8 cellular contexts compared by ENCODE assay signal in genomic region chr10:35643976-35644799, GRCh38. TPM values are rescaled to one million over a fixed set of nuclear protein-coding genes. Genes with fewer than 3 reads are reported as not detected.
DNase-seq lines count a peak whose midpoint lies in the region; ATAC-seq and TF ChIP-seq lines count a peak whose summit lies in the region.

No MANE protein-coding gene starts in this region.

- H3K4ac ChIP-seq in neuronal stem cell (ENCODE audit: low read length) = no peak overlapping the region

- CTCF ChIA-PET in CD8-positive, alpha-beta memory T cell (lab: Charles Lee) = interaction anchor here (1.9 kb wide), 1 partner anchor 9 kb away, joined by 7 read pairs; no protein-coding TSS in a partner anchor

- H2BK120ac ChIP-seq in neuronal stem cell (ENCODE audit: low read depth, low read length) = no peak overlapping the region

- peaks cover 6% of the 10 kb centered on the region for H3K27me3 ChIP-seq in CD8-positive, alpha-beta memory T cell (ENCODE audit: insufficient read depth, low read length, poor library complexity, severe bottlenecking)
- peaks cover 0 to 56% (median 4%) of the 10 kb centered on the region in 3 experiments for H3K27me3 ChIP-seq in neuronal stem cell (ENCODE audit: control insufficient read depth in 3 of 3, insufficient read depth in 3 of 3, low read depth in 1 of 3, low read length in 3 of 3)

- H2BK12ac ChIP-seq in neuronal stem cell (ENCODE audit: low read length) = no peak overlapping the region

- H4K8ac ChIP-seq in neuronal stem cell (ENCODE audit: low read depth, low read length) = no peak overlapping the region

- H3K18ac ChIP-seq in neuronal stem cell (ENCODE audit: low read length) = no peak overlapping the region

- peak overlapping the region in 5 of 8 donors; percentile 3 to 89 (median 14) for H3K27ac Mint-ChIP-seq in CD8-positive, alpha-beta memory T cell
- peak overlapping the region; percentile 73 for H3K27ac Mint-ChIP-seq in endothelial cell (ENCODE audit: unreplicated experiment)

- H3K23ac ChIP-seq in neuronal stem cell (ENCODE audit: low read depth, low read length, poor library complexity) = no peak overlapping the region

- H3K9me3 ChIP-seq in CD8-positive, alpha-beta memory T cell (ENCODE audit: low read length) = no peaks in the 10 kb centered on the region
- peaks cover 4% of the 10 kb centered on the region in 2 donors for H3K9me3 ChIP-seq in neuronal stem cell (replicated peaks in 1 of 2; ENCODE audit: control insufficient read depth in 2 of 2, insufficient read depth in 1 of 2, low read depth in 1 of 2, low read length in 2 of 2)

- no peak overlapping the region for H2AK5ac ChIP-seq in neuronal stem cell (ENCODE audit: low read depth, low read length)

- no CpG with 5 or more reads among the region's 16 CpGs for WGBS in neuronal stem cell (ENCODE audit: extremely low coverage in 2 of 2, insufficient read length in 2 of 2, insufficient replicate concordance in 1 of 2), 2 donors

- peak overlapping the region; percentile 73 to 93 (median 82) for H3K4me3 Mint-ChIP-seq in CD8-positive, alpha-beta memory T cell
- peak overlapping the region; percentile 95 for H3K4me3 Mint-ChIP-seq in endothelial cell (ENCODE audit: unreplicated experiment)

- H3K14ac ChIP-seq in neuronal stem cell (ENCODE audit: low read length) = no peak overlapping the region

- H3K27me3 Mint-ChIP-seq in CD8-positive, alpha-beta memory T cell = peaks cover 5 to 25% of the 10 kb centered on the region in 2 donors
- H3K27me3 Mint-ChIP-seq in endothelial cell (ENCODE audit: unreplicated experiment) = peaks cover 11% of the 10 kb centered on the region

- H3K79me1 ChIP-seq in neuronal stem cell (ENCODE audit: low read depth, low read length) = peaks cover 8% of the 10 kb centered on the region

- no peak overlapping the region for H3K9ac ChIP-seq in neuronal stem cell (ENCODE audit: low read depth, low read length, poor library complexity)

- peaks cover 16 to 34% (median 18%) of the 10 kb centered on the region in 3 donors for H3K4me1 Mint-ChIP-seq in CD8-positive, alpha-beta memory T cell
- H3K4me1 Mint-ChIP-seq in endothelial cell (ENCODE audit: unreplicated experiment) = peaks cover 12% of the 10 kb centered on the region

- H2AFZ ChIP-seq in neuronal stem cell (ENCODE audit: low read length) = peak overlapping the region; percentile 98

- H3K9me3 Mint-ChIP-seq in CD8-positive, alpha-beta memory T cell = peaks cover 0 to 2% (median 0%) of the 10 kb centered on the region in 5 donors
- no peaks in the 10 kb centered on the region for H3K9me3 Mint-ChIP-seq in endothelial cell (ENCODE audit: unreplicated experiment)

- no peak overlapping the region for H2BK5ac ChIP-seq in neuronal stem cell (ENCODE audit: low read length)

- ATAC-seq in GM18873 (IDR thresholded peaks at IDR 0.05; ENCODE audit: low FRiP score, unreplicated experiment) (no peak), HG03457 (IDR thresholded peaks at IDR 0.05; ENCODE audit: unreplicated experiment) (no peak)

- H3K4me2 ChIP-seq in neuronal stem cell (ENCODE audit: insufficient read depth, low read length, poor library complexity, severe bottlenecking) = peak overlapping the region; percentile 89

- peak overlapping the region; percentile 74 for H3K4me3 ChIP-seq in CD8-positive, alpha-beta memory T cell (ENCODE audit: low read length)
- H3K4me3 ChIP-seq in neuronal stem cell (ENCODE audit: low read length in 2 of 2) = peak overlapping the region in 1 of 2 donors; percentile 80

- peak in 2 of 5 donors; percentile 4 to 10 for DNase-seq in CD8-positive, alpha-beta memory T cell
- DNase-seq in NOMO-1 treated with DMSO at 0.1 percent for 48 hours (lab: John Stamatoyannopoulos, UW; ENCODE audit: unreplicated experiment) (peak; percentile 56), endothelial cell (ENCODE audit: low spot score) (no peak), neuronal stem cell (ENCODE audit: low spot score) (no peak), NCI-H2107 (lab: John Stamatoyannopoulos, UW) (no peak), dedifferentiated amniotic fluid mesenchymal stem cell (ENCODE audit: extremely low spot score) (no peak)

- no peaks in the 10 kb centered on the region for H3K36me3 ChIP-seq in CD8-positive, alpha-beta memory T cell (ENCODE audit: insufficient read depth, low read length)
- peaks cover 0 to 8% of the 10 kb centered on the region in 2 donors for H3K36me3 ChIP-seq in neuronal stem cell (replicated peaks in 1 of 2; ENCODE audit: control insufficient read depth in 2 of 2, insufficient read depth in 2 of 2, low read length in 2 of 2)

- POLR2A ChIA-PET in CD8-positive, alpha-beta memory T cell (lab: Charles Lee) = interaction anchor here (0.8 kb wide), 1 partner anchor 498 kb away, joined by 19 read pairs; no protein-coding TSS in a partner anchor

- H4K91ac ChIP-seq in neuronal stem cell (ENCODE audit: low read depth, low read length, poor library complexity) = no peak overlapping the region

- H2BK15ac ChIP-seq in neuronal stem cell (ENCODE audit: low read length) = no peak overlapping the region

- H3K27ac ChIP-seq in CD8-positive, alpha-beta memory T cell (ENCODE audit: low read depth, low read length) = no peak overlapping the region
- no peak overlapping the region for H3K27ac ChIP-seq in neuronal stem cell (replicated peaks; ENCODE audit: low read length)

- no peaks in the 10 kb centered on the region for H3K36me3 Mint-ChIP-seq in CD8-positive, alpha-beta memory T cell
- H3K36me3 Mint-ChIP-seq in endothelial cell (ENCODE audit: low read depth, unreplicated experiment) = no peaks in the 10 kb centered on the region

- no peak for TF ChIP-seq CTCF in endothelial cell (IDR thresholded peaks at IDR 0.05; ENCODE audit: unreplicated experiment)

- H3K4me1 ChIP-seq in CD8-positive, alpha-beta memory T cell (ENCODE audit: insufficient read depth, low read length) = peaks cover 13% of the 10 kb centered on the region
- peaks cover 2 to 5% of the 10 kb centered on the region in 2 donors for H3K4me1 ChIP-seq in neuronal stem cell (ENCODE audit: control insufficient read depth in 2 of 2, insufficient read depth in 1 of 2, low read depth in 1 of 2, low read length in 2 of 2)

RNA-seq across cellular contexts. Expression of gene FZD8, which starts 2.1 kb away (rescaled TPM):
- under 1 TPM; 0.50 to 0.55 TPM for total RNA-seq in CD8-positive, alpha-beta memory T cell
- not detected for polyA plus RNA-seq in CD8-positive, alpha-beta memory T cell
- 45.9 TPM for total RNA-seq in endothelial cell (ENCODE audit: unreplicated experiment)
- polyA plus RNA-seq in neuronal stem cell (2013, experiment 1 of 2) = 64.6 TPM
- polyA plus RNA-seq in neuronal stem cell (2013, experiment 2 of 2) = 68.1 TPM

RNA-seq across cellular contexts. Expression of gene GJD4, which starts 39.0 kb away (rescaled TPM):
- not detected for total RNA-seq in CD8-positive, alpha-beta memory T cell
- polyA plus RNA-seq in CD8-positive, alpha-beta memory T cell = not detected
- not detected for total RNA-seq in endothelial cell (ENCODE audit: unreplicated experiment)
- not detected for polyA plus RNA-seq in neuronal stem cell (2013, experiment 1 of 2)
- not detected for polyA plus RNA-seq in neuronal stem cell (2013, experiment 2 of 2)

Comparison
In these comparisons a context has a peak if more than half of its experiments do, and no peak if none do; other contexts are left out.
1. RNA of gene FZD8, which starts 2.1 kb away (total RNA-seq): 45.9 TPM in endothelial cell (single experiment); 0.50 to 0.55 TPM in CD8-positive, alpha-beta memory T cell; every median in the first group is over 10 times any median in the second.